1 cellular context compared by ENCODE assay signal in genomic region chr2:38722271-38723115, GRCh38.
TF ChIP-seq lines count a peak whose summit lies in the region.

No MANE protein-coding gene starts in this region.

TF ChIP-seq in GM12878, 131 proteins besides CTCF, POLR2A, EP300 and RAD21 (continues in another document):
- TF ChIP-seq CBFB (IDR thresholded peaks at IDR 0.05; ENCODE audit: low read depth) (no peak), TCF3 (IDR thresholded peaks at IDR 0.05; ENCODE audit: borderline replicate concordance, insufficient read depth, low read depth, low read length) (0 out of 2 replicates have a peak, but pooled peaks have one; percentile 26), NR2C1 (IDR thresholded peaks at IDR 0.05) (no peak), BRCA1 (IDR thresholded peaks at IDR 0.05; ENCODE audit: low read depth, low read length) (no peak), CEBPB (IDR thresholded peaks at IDR 0.05; ENCODE audit: borderline replicate concordance in 1 of 2, low read depth in 2 of 2, low read length in 2 of 2) (no peak; a peak in 1 of 4 replicates), RB1 (IDR thresholded peaks at IDR 0.05; ENCODE audit: borderline replicate concordance) (no peak), BHLHE40 (IDR thresholded peaks at IDR 0.05; ENCODE audit: borderline replicate concordance in 1 of 2, low read depth in 2 of 2, low read length in 1 of 2) (no peak), PML (IDR thresholded peaks at IDR 0.05; ENCODE audit: low read length) (peak; percentile 47; the same call in 1 of the 2 replicates), GABPA (IDR thresholded peaks at IDR 0.05; ENCODE audit: low read depth) (0 out of 2 replicates have a peak, but pooled peaks have one; percentile 14), BCL11A (IDR thresholded peaks at IDR 0.05; ENCODE audit: low read depth, low read length) (no peak; the same call in 1 of the 2 replicates), IKZF2 (IDR thresholded peaks at IDR 0.05) (peak; percentile 27 to 49; a peak in 1 of 4 replicates), ZNF622 (IDR thresholded peaks at IDR 0.05) (no peak), TCF12 (IDR thresholded peaks at IDR 0.05; ENCODE audit: low read depth, low read length) (peak; percentile 45; the same call in 1 of the 2 replicates), PKNOX1 (IDR thresholded peaks at IDR 0.05) (no peak), CHD2 (IDR thresholded peaks at IDR 0.05; ENCODE audit: borderline replicate concordance, low read depth, low read length) (no peak), SMC3 (IDR thresholded peaks at IDR 0.05; ENCODE audit: borderline replicate concordance, low read length) (no peak), RELA (IDR thresholded peaks at IDR 0.05; ENCODE audit: borderline replicate concordance, partially characterized antibody) (peak; percentile 87), CBX3 (IDR thresholded peaks at IDR 0.05; ENCODE audit: borderline replicate concordance, low read depth) (no peak), STAT1 (conservative IDR thresholded peaks at IDR 0.05) (no peak), E2F4 (IDR thresholded peaks at IDR 0.05; ENCODE audit: low read depth, low read length) (no peak), ZNF687 (IDR thresholded peaks at IDR 0.05) (no peak), FOXM1 (IDR thresholded peaks at IDR 0.05; ENCODE audit: low read depth, low read length) (peak; percentile 70; the same call in 1 of the 2 replicates), ZNF24 (IDR thresholded peaks at IDR 0.05) (no peak), KLF5 (IDR thresholded peaks at IDR 0.05; ENCODE audit: partially characterized antibody) (no peak), IRF3 (IDR thresholded peaks at IDR 0.05) (no peak), IRF4 (IDR thresholded peaks at IDR 0.05; ENCODE audit: low read depth, low read length) (no peak), E2F8 (IDR thresholded peaks at IDR 0.05; ENCODE audit: low read depth, partially characterized antibody) (no peak), MLLT1 (IDR thresholded peaks at IDR 0.05) (no peak), RAD51 (IDR thresholded peaks at IDR 0.05) (no peak), CEBPZ (IDR thresholded peaks at IDR 0.05; ENCODE audit: low read depth, low read length) (no peak), SMARCA5 (IDR thresholded peaks at IDR 0.05) (no peak), ZNF592 (IDR thresholded peaks at IDR 0.05) (no peak), HDAC6 (IDR thresholded peaks at IDR 0.05; ENCODE audit: unreplicated experiment) (no peak), RELB (IDR thresholded peaks at IDR 0.05; ENCODE audit: low read depth) (peak; percentile 54; the same call in 1 of the 2 replicates), SP1 (IDR thresholded peaks at IDR 0.05; ENCODE audit: low read depth, low read length) (no peak), HDGF (IDR thresholded peaks at IDR 0.05) (no peak)
